In the genomic region with DNA sequence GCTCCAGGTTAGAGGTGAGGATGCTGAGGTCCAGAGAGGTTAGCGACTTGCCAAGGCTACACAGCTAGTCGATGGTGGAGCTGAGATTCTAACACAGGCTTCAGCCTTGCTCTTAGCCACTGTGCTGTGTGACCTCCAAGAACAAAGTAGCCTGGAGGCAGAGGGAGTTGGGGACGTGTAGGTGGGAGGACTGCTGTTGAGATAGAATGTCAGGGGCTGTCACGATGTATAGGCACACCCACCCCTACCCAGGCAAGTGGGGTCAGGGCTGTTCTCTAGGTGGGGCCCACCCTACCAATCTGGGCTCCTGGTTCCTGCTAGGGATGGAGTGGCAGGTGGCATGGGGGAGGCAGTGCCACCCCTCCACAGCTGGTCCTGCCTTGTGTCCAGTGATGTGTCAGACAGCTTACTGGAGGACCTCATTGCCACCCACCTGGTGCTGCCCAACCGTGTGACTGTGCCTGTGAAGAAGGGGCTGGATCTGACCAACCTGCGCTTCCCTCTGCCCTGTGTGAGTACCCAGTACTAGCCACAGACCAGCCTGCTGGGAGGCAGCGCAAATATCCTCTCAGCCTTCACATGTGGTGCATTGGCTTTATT, we compare ENCODE assay signal across 1 cellular context.
TF ChIP-seq lines count a peak whose summit lies in the region.

No MANE protein-coding gene starts in this region.

TF ChIP-seq in H1, 55 proteins besides CTCF, POLR2A, EP300 and RAD21:
- TF ChIP-seq EZH2 (IDR thresholded peaks at IDR 0.05; ENCODE audit: low read depth, low read length, severe bottlenecking) (no peak), CBX5 (IDR thresholded peaks at IDR 0.05; ENCODE audit: low read depth, low read length) (no peak), JUND (IDR thresholded peaks at IDR 0.05; ENCODE audit: low read length) (no peak), TEAD4 (IDR thresholded peaks at IDR 0.05; ENCODE audit: low read depth, low read length) (no peak), CTBP2 (IDR thresholded peaks at IDR 0.05; ENCODE audit: borderline replicate concordance, insufficient read depth, insufficient read length, low read length) (no peak), PHF8 (conservative IDR thresholded peaks at IDR 0.05; ENCODE audit: low read depth, low read length) (no peak), TAF7 (optimal IDR thresholded peaks at IDR 0.05; ENCODE audit: borderline replicate concordance, low read depth, low read length) (no peak), SIN3A (conservative IDR thresholded peaks at IDR 0.05 in 1 of 2, IDR thresholded peaks at IDR 0.05 in 1 of 2; ENCODE audit: low read depth in 1 of 2, low read length in 2 of 2) (no peak), KDM4A (IDR thresholded peaks at IDR 0.05; ENCODE audit: low read depth, low read length, severe bottlenecking) (no peak), ZNF274 (IDR thresholded peaks at IDR 0.05; ENCODE audit: borderline replicate concordance, extremely low read depth, low read length) (no peak), TAF1 (IDR thresholded peaks at IDR 0.05; ENCODE audit: low read depth, low read length) (no peak), NANOG (IDR thresholded peaks at IDR 0.05; ENCODE audit: insufficient read depth, low read depth, low read length, poor library complexity, severe bottlenecking) (no peak), SP2 (IDR thresholded peaks at IDR 0.05; ENCODE audit: low read length) (no peak), RFX5 (IDR thresholded peaks at IDR 0.05; ENCODE audit: borderline replicate concordance, low read depth, low read length) (no peak), BACH1 (IDR thresholded peaks at IDR 0.05; ENCODE audit: low read length) (no peak), RXRA (IDR thresholded peaks at IDR 0.05; ENCODE audit: insufficient read depth, low read depth, low read length) (no peak), SUZ12 (IDR thresholded peaks at IDR 0.05; ENCODE audit: low read length) (no peak)
- TF ChIP-seq, protein P1, sequence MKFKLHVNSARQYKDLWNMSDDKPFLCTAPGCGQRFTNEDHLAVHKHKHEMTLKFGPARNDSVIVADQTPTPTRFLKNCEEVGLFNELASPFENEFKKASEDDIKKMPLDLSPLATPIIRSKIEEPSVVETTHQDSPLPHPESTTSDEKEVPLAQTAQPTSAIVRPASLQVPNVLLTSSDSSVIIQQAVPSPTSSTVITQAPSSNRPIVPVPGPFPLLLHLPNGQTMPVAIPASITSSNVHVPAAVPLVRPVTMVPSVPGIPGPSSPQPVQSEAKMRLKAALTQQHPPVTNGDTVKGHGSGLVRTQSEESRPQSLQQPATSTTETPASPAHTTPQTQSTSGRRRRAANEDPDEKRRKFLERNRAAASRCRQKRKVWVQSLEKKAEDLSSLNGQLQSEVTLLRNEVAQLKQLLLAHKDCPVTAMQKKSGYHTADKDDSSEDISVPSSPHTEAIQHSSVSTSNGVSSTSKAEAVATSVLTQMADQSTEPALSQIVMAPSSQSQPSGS (IDR thresholded peaks at IDR 0.05; ENCODE audit: low read length) = no peak
- TF ChIP-seq, protein P2, sequence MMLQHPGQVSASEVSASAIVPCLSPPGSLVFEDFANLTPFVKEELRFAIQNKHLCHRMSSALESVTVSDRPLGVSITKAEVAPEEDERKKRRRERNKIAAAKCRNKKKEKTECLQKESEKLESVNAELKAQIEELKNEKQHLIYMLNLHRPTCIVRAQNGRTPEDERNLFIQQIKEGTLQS (IDR thresholded peaks at IDR 0.05; ENCODE audit: insufficient read depth, low read depth, low read length) = no peak
